Comparison of ENCODE assay signal across 18 cellular contexts in the genomic region with DNA sequence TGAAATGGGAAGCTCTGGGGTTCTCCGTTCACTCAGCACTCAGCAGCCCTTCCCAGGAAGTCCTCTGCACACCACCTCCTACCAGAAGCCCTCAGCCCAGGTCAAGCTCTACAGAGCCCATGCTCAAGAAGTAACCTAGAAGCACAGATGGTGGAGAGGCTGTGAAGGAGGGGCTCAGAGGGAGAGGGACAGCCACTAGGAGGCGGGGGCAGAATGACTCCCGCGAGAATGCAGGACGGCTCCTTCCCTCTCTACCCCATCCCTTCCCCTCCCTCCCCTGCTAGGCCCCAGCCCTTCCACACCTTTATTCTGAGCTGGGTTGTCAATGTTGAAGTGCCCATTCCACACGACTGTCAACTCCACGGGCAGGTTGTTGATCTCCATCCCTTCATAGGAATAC.
"Had no signal": no experiment of that assay in that cellular context is flagged by ENCODE, and none has a peak within 500 bp of the region (broad histone marks: within the 10 kb centered on the region; RNA-seq: fewer than 3 reads in every experiment).

No MANE protein-coding gene starts in this region.

- H3K4me3 ChIP-seq: body of pancreas, pancreas, thoracic aorta had no signal

- H3K36me3 ChIP-seq: neutrophil, pancreas, thoracic aorta had no signal

- H3K27me3 Mint-ChIP-seq: activated CD4-positive, alpha-beta T cell treated with anti-CD3 and anti-CD28 coated beads for 36 hours had no signal

- H3K4me1 Mint-ChIP-seq: activated CD4-positive, alpha-beta T cell treated with anti-CD3 and anti-CD28 coated beads for 36 hours; activated naive CD8-positive, alpha-beta T cell treated with anti-CD3 and anti-CD28 coated beads for 36 hours; immature natural killer cell; stimulated activated naive B cell treated with anti-CD40 and anti-IgM and Interleukin-4, amounts not matched to agents 10 μg/mL and 1 μg/mL and 100 μg/mL, for 72 hours had no signal

- H3K27ac ChIP-seq: body of pancreas, epithelial cell of prostate, neutrophil, pancreas, thoracic aorta, VCaP had no signal

- H3K9me3 ChIP-seq: body of pancreas, neutrophil, pancreas, thoracic aorta had no signal

- H3K9me3 Mint-ChIP-seq: activated naive CD8-positive, alpha-beta T cell treated with anti-CD3 and anti-CD28 coated beads for 36 hours; immature natural killer cell; naive thymus-derived CD8-positive, alpha-beta T cell had no signal

- H3K4me1 ChIP-seq: body of pancreas, pancreas had no signal

- DNase-seq: activated CD4-positive, alpha-beta T cell treated with anti-CD3 and anti-CD28 coated beads for 36 hours; activated CD4-positive, alpha-beta T cell treated with anti-CD3 and anti-CD28 coated beads, Interleukin-2, amount 50 U/mL, for 48 hours; activated gamma-delta T cell treated with Interleukin-2 at 50 U/mL for 16 hours; activated naive CD8-positive, alpha-beta T cell treated with anti-CD3 and anti-CD28 coated beads for 36 hours; body of pancreas; caudate nucleus; foreskin fibroblast; immature natural killer cell; kidney glomerular epithelial cell; mesenchymal stem cell; pancreas; stimulated activated naive B cell treated with anti-CD40 and anti-IgM and Interleukin-4, amounts not matched to agents 10 μg/mL and 1 μg/mL and 100 μg/mL, for 72 hours; T-helper 2 cell had no signal

- H3K27me3 ChIP-seq: body of pancreas, neutrophil, pancreas had no signal

- H3K4me3 Mint-ChIP-seq: activated CD4-positive, alpha-beta T cell treated with anti-CD3 and anti-CD28 coated beads for 36 hours; activated naive CD8-positive, alpha-beta T cell treated with anti-CD3 and anti-CD28 coated beads for 36 hours; immature natural killer cell; naive thymus-derived CD8-positive, alpha-beta T cell; stimulated activated naive B cell treated with anti-CD40 and anti-IgM and Interleukin-4, amounts not matched to agents 10 μg/mL and 1 μg/mL and 100 μg/mL, for 72 hours had no signal

- H3K36me3 Mint-ChIP-seq: activated naive CD8-positive, alpha-beta T cell treated with anti-CD3 and anti-CD28 coated beads for 36 hours; stimulated activated naive B cell treated with anti-CD40 and anti-IgM and Interleukin-4, amounts not matched to agents 10 μg/mL and 1 μg/mL and 100 μg/mL, for 72 hours had no signal

- H3K27ac Mint-ChIP-seq: activated CD4-positive, alpha-beta T cell treated with anti-CD3 and anti-CD28 coated beads for 36 hours; activated naive CD8-positive, alpha-beta T cell treated with anti-CD3 and anti-CD28 coated beads for 36 hours; immature natural killer cell; stimulated activated naive B cell treated with anti-CD40 and anti-IgM and Interleukin-4, amounts not matched to agents 10 μg/mL and 1 μg/mL and 100 μg/mL, for 72 hours had no signal

- ATAC-seq: activated CD4-positive, alpha-beta T cell treated with anti-CD3 and anti-CD28 coated beads for 36 hours; body of pancreas; naive thymus-derived CD8-positive, alpha-beta T cell; pancreas; stimulated activated naive B cell treated with anti-CD40 and anti-IgM and Interleukin-4, amounts not matched to agents 10 μg/mL and 1 μg/mL and 100 μg/mL, for 72 hours had no signal
